Comparison of ENCODE assay signal across 15 cellular contexts in genomic region chr7:102511838-102512522, GRCh38. TPM values are rescaled to one million over a fixed set of nuclear protein-coding genes. Genes with fewer than 3 reads are reported as not detected.
DNase-seq lines count a peak whose midpoint lies in the region; ATAC-seq and TF ChIP-seq lines count a peak whose summit lies in the region.
"Not testable (repeated sequence)": the region's sequence is repeated elsewhere in the genome, so short reads cannot be mapped to it uniquely, and the experiment has no call there.
"Had no signal": no experiment of that assay in that cellular context is flagged by ENCODE, and none has a peak within 500 bp of the region (broad histone marks: within the 10 kb centered on the region; RNA-seq: fewer than 3 reads in every experiment).

No MANE protein-coding gene starts in this region.

- in situ Hi-C loops in Panc1 (cut with HindIII; ENCODE audit: low pct_unique_long_range_greater_than_20kb, low sequenced_read_pairs) = not testable (repeated sequence)

- H3K4me3 ChIP-seq in Panc1 (ENCODE audit: low read depth in 2 of 2, low read length in 2 of 2); body of pancreas; lung: not testable (repeated sequence)

- CTCF ChIA-PET in Panc1 (lab: Charles Lee) = not testable (repeated sequence)

- ATAC-seq in GM18502 (IDR thresholded peaks at IDR 0.05; ENCODE audit: poor library complexity, unreplicated experiment) (peak; percentile 45), GM19463 (IDR thresholded peaks at IDR 0.05; ENCODE audit: unreplicated experiment) (peak; percentile 48), HG02571 (IDR thresholded peaks at IDR 0.05; ENCODE audit: unreplicated experiment) (peak; percentile 26), HG03139 (IDR thresholded peaks at IDR 0.05; ENCODE audit: unreplicated experiment) (peak; percentile 37), Panc1 (peak; percentile 68), body of pancreas (peak; percentile 54), lung (ENCODE audit: insufficient read depth, low FRiP score) (peak; percentile 48)
- peak; percentile 68 for ATAC-seq in stimulated activated naive CD8-positive, alpha-beta T cell treated with anti-CD3 and anti-CD28 coated beads, Interleukin-15, amount 100 ng/mL, for 72 hours

- not testable (repeated sequence) for H3K4me1 ChIP-seq in Panc1 (ENCODE audit: control insufficient read depth, insufficient read depth, low read length); body of pancreas; lung (ENCODE audit: control insufficient read depth in 2 of 2, insufficient read depth in 2 of 2, low read length in 2 of 2)

- H3K27me3 ChIP-seq in Panc1 (ENCODE audit: control insufficient read depth, insufficient read depth, low read length); body of pancreas; lung (ENCODE audit: control insufficient read depth, insufficient read depth): not testable (repeated sequence)

- not testable (repeated sequence) for DNase-seq in Panc1 (ENCODE audit: low read depth, low spot score); body of pancreas; lung (ENCODE audit: low spot score); stimulated activated naive CD8-positive, alpha-beta T cell treated with anti-CD3 and anti-CD28 coated beads, Interleukin-15, amount 100 ng/mL, for 72 hours

- not testable (repeated sequence) for TF ChIP-seq CTCF in Panc1 (IDR thresholded peaks at IDR 0.05); body of pancreas (IDR thresholded peaks at IDR 0.05); lung (IDR thresholded peaks at IDR 0.05; ENCODE audit: control extremely low read depth, extremely low read depth)

- BruUV-seq in Panc1 (replicated peaks; lab: Mats Ljungman, UMichigan) = not testable (repeated sequence)

- not testable (repeated sequence) for TF ChIP-seq POLR2A in body of pancreas (IDR thresholded peaks at IDR 0.05)

- peak overlapping the region in 1 of 2 donors; percentile 39 for H3K4me3 Mint-ChIP-seq in stimulated activated naive CD8-positive, alpha-beta T cell treated with anti-CD3 and anti-CD28 coated beads, Interleukin-15, amount 100 ng/mL, for 72 hours

- intact Hi-C loops in Panc1 (cut with micrococcal nuclease; ENCODE audit: unreplicated experiment); body of pancreas (cut with DNase I): not testable (repeated sequence)

- not testable (repeated sequence) for H3K36me3 ChIP-seq in Panc1 (ENCODE audit: control insufficient read depth, insufficient read depth, low read length); body of pancreas (replicated peaks in 1 of 2; ENCODE audit: insufficient read depth in 1 of 2, low read depth in 2 of 2); lung (ENCODE audit: control insufficient read depth in 2 of 2, insufficient read depth in 2 of 2, low read length in 2 of 2)

- H3K9me3 ChIP-seq in Panc1 (ENCODE audit: control insufficient read depth, insufficient read depth, low read depth, low read length); body of pancreas; lung (ENCODE audit: control insufficient read depth in 2 of 2, insufficient read depth in 1 of 2, low read length in 1 of 2): not testable (repeated sequence)

- not testable (repeated sequence) for H3K4me1 Mint-ChIP-seq in stimulated activated naive CD8-positive, alpha-beta T cell treated with anti-CD3 and anti-CD28 coated beads, Interleukin-15, amount 100 ng/mL, for 72 hours

- H3K27me3 Mint-ChIP-seq in stimulated activated naive CD8-positive, alpha-beta T cell treated with anti-CD3 and anti-CD28 coated beads, Interleukin-15, amount 100 ng/mL, for 72 hours = not testable (repeated sequence)

- not testable (repeated sequence) for H3K27ac Mint-ChIP-seq in stimulated activated naive CD8-positive, alpha-beta T cell treated with anti-CD3 and anti-CD28 coated beads, Interleukin-15, amount 100 ng/mL, for 72 hours

- POLR2A ChIA-PET in Panc1 (lab: Charles Lee) = not testable (repeated sequence)

- no CpG with 5 or more reads among the region's 30 CpGs for WGBS in body of pancreas, 2 donors
- WGBS in lung, 2 donors = no CpG with 5 or more reads among the region's 30 CpGs

- H3K27ac ChIP-seq in Panc1 (ENCODE audit: low read length); body of pancreas; lung (ENCODE audit: low read depth in 1 of 2, low read length in 1 of 2): not testable (repeated sequence)

- not testable (repeated sequence) for H3K9me3 Mint-ChIP-seq in stimulated activated naive CD8-positive, alpha-beta T cell treated with anti-CD3 and anti-CD28 coated beads, Interleukin-15, amount 100 ng/mL, for 72 hours

RNA-seq across cellular contexts. Expression of gene RASA4B, which starts 5.6 kb away (rescaled TPM):
- total RNA-seq in Panc1 (2021; ENCODE audit: unreplicated experiment) (1.2 TPM), body of pancreas (10 to 100 TPM in 1 of 2 donors, 1 to 10 TPM in 1; 5.3 to 12.5 TPM), lung (10 to 100 TPM in 1 of 2 donors, 1 to 10 TPM in 1; 9.7 to 11.4 TPM)
- polyA plus RNA-seq in Panc1 (2012; ENCODE audit: insufficient read length) = 4.2 TPM
- 10 to 100 TPM in 1 of 2 donors, 1 to 10 TPM in 1; 7.3 to 24.6 TPM for polyA plus RNA-seq in lung

RNA-seq across cellular contexts. Expression of gene UPK3BL2, which starts 31.5 kb away (rescaled TPM):
- 14.4 TPM for total RNA-seq in Panc1 (2021; ENCODE audit: unreplicated experiment)
- polyA plus RNA-seq in Panc1 (2012; ENCODE audit: insufficient read length) = 11.1 TPM
- total RNA-seq in body of pancreas = 10 to 100 TPM in 1 of 2 donors, 1 to 10 TPM in 1; 7.5 to 20.4 TPM
- total RNA-seq in lung = 10 to 100 TPM; 17.4 to 23.7 TPM
- polyA plus RNA-seq in lung = 10 to 100 TPM; 12.5 to 17.3 TPM

RNA-seq across cellular contexts. Expression of gene POLR2J, which starts 33.3 kb away (rescaled TPM):
- total RNA-seq in Panc1 (2021; ENCODE audit: unreplicated experiment) (69.4 TPM), body of pancreas (10 to 100 TPM in 1 of 2 donors, 1 to 10 TPM in 1; 6.6 to 12.5 TPM), lung (10 to 100 TPM; 10.3 to 45.0 TPM)
- polyA plus RNA-seq in Panc1 (2012; ENCODE audit: insufficient read length) = 81.8 TPM
- 100 to 1,000 TPM in 1 of 2 donors, 10 to 100 TPM in 1; 66.2 to 151 TPM for polyA plus RNA-seq in lung

RNA-seq across cellular contexts. Expression of gene SPDYE2, which starts 39.0 kb away (rescaled TPM):
- total RNA-seq in Panc1 (2021; ENCODE audit: unreplicated experiment) = not detected
- 1.6 TPM for polyA plus RNA-seq in Panc1 (2012; ENCODE audit: insufficient read length)
- total RNA-seq in body of pancreas = not detected
- total RNA-seq in lung = under 1 TPM; 0.23 to 0.34 TPM
- polyA plus RNA-seq in lung = under 1 TPM in 1 of 2 donors, not detected in 1; 0.14 TPM
- total RNA-seq: colonic mucosa, epithelial cell of proximal tubule, HFFc6, HT1080, mucosa of gallbladder, posterior vena cava, SK-MEL-5 had no signal

RNA-seq across cellular contexts. Expression of gene LRWD1, which starts 47.2 kb away (rescaled TPM):
- 55.8 TPM for total RNA-seq in Panc1 (2021; ENCODE audit: unreplicated experiment)
- polyA plus RNA-seq in Panc1 (2012; ENCODE audit: insufficient read length) = 96.8 TPM
- total RNA-seq in body of pancreas = 10 to 100 TPM; 13.7 to 27.4 TPM
- total RNA-seq in lung = 10 to 100 TPM; 23.5 to 28.4 TPM
- 10 to 100 TPM; 12.3 to 31.5 TPM for polyA plus RNA-seq in lung
